1 cellular context compared by ENCODE assay signal in the genomic region with DNA sequence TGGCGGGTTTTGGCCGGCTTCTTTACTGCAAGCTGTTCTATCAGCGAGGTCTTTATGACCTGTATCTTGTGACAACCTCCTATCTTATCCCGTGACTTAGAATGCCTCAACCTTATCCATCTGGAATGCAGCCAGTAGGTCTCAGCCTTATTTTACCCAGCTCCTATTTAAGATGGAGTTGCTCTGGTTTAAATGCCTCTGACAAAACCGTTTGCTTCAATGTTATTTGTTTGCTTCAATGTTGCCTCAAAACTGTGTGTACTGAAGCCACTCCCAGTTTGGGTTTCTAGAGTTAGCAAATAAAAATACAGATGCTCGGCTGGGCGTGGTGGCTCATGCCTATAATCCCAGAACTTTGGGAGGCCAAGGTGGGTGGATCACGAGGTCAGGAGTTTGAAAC.
TF ChIP-seq lines count a peak whose summit lies in the region.

No MANE protein-coding gene starts in this region.

TF ChIP-seq in K562, 482 proteins besides CTCF, POLR2A, EP300 and RAD21 (continued from another document and continues in another):
- TF ChIP-seq, protein P1, sequence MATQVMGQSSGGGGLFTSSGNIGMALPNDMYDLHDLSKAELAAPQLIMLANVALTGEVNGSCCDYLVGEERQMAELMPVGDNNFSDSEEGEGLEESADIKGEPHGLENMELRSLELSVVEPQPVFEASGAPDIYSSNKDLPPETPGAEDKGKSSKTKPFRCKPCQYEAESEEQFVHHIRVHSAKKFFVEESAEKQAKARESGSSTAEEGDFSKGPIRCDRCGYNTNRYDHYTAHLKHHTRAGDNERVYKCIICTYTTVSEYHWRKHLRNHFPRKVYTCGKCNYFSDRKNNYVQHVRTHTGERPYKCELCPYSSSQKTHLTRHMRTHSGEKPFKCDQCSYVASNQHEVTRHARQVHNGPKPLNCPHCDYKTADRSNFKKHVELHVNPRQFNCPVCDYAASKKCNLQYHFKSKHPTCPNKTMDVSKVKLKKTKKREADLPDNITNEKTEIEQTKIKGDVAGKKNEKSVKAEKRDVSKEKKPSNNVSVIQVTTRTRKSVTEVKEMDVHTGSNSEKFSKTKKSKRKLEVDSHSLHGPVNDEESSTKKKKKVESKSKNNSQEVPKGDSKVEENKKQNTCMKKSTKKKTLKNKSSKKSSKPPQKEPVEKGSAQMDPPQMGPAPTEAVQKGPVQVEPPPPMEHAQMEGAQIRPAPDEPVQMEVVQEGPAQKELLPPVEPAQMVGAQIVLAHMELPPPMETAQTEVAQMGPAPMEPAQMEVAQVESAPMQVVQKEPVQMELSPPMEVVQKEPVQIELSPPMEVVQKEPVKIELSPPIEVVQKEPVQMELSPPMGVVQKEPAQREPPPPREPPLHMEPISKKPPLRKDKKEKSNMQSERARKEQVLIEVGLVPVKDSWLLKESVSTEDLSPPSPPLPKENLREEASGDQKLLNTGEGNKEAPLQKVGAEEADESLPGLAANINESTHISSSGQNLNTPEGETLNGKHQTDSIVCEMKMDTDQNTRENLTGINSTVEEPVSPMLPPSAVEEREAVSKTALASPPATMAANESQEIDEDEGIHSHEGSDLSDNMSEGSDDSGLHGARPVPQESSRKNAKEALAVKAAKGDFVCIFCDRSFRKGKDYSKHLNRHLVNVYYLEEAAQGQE (CRISPR knock-in tag; IDR thresholded peaks at IDR 0.05; ENCODE audit: low read depth): no peak
- TF ChIP-seq, protein P2, sequence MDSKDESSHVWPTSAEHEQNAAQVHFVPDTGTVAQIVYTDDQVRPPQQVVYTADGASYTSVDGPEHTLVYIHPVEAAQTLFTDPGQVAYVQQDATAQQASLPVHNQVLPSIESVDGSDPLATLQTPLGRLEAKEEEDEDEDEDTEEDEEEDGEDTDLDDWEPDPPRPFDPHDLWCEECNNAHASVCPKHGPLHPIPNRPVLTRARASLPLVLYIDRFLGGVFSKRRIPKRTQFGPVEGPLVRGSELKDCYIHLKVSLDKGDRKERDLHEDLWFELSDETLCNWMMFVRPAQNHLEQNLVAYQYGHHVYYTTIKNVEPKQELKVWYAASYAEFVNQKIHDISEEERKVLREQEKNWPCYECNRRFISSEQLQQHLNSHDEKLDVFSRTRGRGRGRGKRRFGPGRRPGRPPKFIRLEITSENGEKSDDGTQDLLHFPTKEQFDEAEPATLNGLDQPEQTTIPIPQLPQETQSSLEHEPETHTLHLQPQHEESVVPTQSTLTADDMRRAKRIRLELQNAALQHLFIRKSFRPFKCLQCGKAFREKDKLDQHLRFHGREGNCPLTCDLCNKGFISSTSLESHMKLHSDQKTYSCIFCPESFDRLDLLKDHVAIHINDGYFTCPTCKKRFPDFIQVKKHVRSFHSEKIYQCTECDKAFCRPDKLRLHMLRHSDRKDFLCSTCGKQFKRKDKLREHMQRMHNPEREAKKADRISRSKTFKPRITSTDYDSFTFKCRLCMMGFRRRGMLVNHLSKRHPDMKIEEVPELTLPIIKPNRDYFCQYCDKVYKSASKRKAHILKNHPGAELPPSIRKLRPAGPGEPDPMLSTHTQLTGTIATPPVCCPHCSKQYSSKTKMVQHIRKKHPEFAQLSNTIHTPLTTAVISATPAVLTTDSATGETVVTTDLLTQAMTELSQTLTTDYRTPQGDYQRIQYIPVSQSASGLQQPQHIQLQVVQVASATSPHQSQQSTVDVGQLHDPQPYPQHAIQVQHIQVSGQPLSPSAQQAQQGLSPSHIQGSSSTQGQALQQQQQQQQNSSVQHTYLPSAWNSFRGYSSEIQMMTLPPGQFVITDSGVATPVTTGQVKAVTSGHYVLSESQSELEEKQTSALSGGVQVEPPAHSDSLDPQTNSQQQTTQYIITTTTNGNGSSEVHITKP (IDR thresholded peaks at IDR 0.05; ENCODE audit: partially characterized antibody): no peak
- TF ChIP-seq RBM14 (IDR thresholded peaks at IDR 0.05; ENCODE audit: borderline replicate concordance, insufficient read depth, low read depth, low read length) (no peak), MEF2D (tag; conservative IDR thresholded peaks at IDR 0.05; ENCODE audit: low read depth) (no peak), C11orf30 (IDR thresholded peaks at IDR 0.05; ENCODE audit: low read depth) (no peak), ZBTB17 (CRISPR knock-in tag; IDR thresholded peaks at IDR 0.05) (no peak), ETV6 (IDR thresholded peaks at IDR 0.05; ENCODE audit: borderline replicate concordance in 1 of 2, low read depth in 2 of 2, low read length in 1 of 2) (no peak), ETV6 (CRISPR knock-in tag; IDR thresholded peaks at IDR 0.05; ENCODE audit: borderline replicate concordance) (no peak), TCF3 (CRISPR knock-in tag; IDR thresholded peaks at IDR 0.05) (no peak), ZNF668 (CRISPR knock-in tag; IDR thresholded peaks at IDR 0.05) (peak; percentile 16; the same call in 1 of the 2 replicates), RFX7 (CRISPR knock-in tag; IDR thresholded peaks at IDR 0.05) (no peak), ZNF347 (CRISPR knock-in tag; IDR thresholded peaks at IDR 0.05; ENCODE audit: low read depth) (no peak), YBX1 (IDR thresholded peaks at IDR 0.05) (no peak), MYNN (IDR thresholded peaks at IDR 0.05) (no peak), MYNN (CRISPR knock-in tag; IDR thresholded peaks at IDR 0.05) (no peak), L3MBTL2 (IDR thresholded peaks at IDR 0.05) (no peak), EGR1 (conservative IDR thresholded peaks at IDR 0.05) (no peak), ZNF436 (CRISPR knock-in tag; IDR thresholded peaks at IDR 0.05) (no peak), HSF4 (CRISPR knock-in tag; IDR thresholded peaks at IDR 0.05; ENCODE audit: borderline replicate concordance) (peak; percentile 84; the same call in 1 of the 2 replicates), EP400 (IDR thresholded peaks at IDR 0.05) (no peak), ETS2 (tag; IDR thresholded peaks at IDR 0.05; ENCODE audit: borderline replicate concordance, poor library complexity, severe bottlenecking) (no peak), DDX20 (tag; IDR thresholded peaks at IDR 0.05; ENCODE audit: low read depth) (peak; percentile 17; the same call in 1 of the 2 replicates), EHMT2 (IDR thresholded peaks at IDR 0.05) (no peak), ERF (CRISPR knock-in tag; IDR thresholded peaks at IDR 0.05) (no peak), KDM5B (IDR thresholded peaks at IDR 0.05; ENCODE audit: insufficient replicate concordance, low read depth, low read length) (no peak), PCBP2 (IDR thresholded peaks at IDR 0.05; ENCODE audit: low read depth, low read length, poor library complexity, severe bottlenecking) (no peak), FOXJ2 (tag; IDR thresholded peaks at IDR 0.05) (no peak)
- TF ChIP-seq, protein P3, sequence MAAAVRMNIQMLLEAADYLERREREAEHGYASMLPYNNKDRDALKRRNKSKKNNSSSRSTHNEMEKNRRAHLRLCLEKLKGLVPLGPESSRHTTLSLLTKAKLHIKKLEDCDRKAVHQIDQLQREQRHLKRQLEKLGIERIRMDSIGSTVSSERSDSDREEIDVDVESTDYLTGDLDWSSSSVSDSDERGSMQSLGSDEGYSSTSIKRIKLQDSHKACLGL (CRISPR knock-in tag; IDR thresholded peaks at IDR 0.05; ENCODE audit: borderline replicate concordance, poor library complexity, severe bottlenecking): peak; percentile 5
- TF ChIP-seq, protein P4, sequence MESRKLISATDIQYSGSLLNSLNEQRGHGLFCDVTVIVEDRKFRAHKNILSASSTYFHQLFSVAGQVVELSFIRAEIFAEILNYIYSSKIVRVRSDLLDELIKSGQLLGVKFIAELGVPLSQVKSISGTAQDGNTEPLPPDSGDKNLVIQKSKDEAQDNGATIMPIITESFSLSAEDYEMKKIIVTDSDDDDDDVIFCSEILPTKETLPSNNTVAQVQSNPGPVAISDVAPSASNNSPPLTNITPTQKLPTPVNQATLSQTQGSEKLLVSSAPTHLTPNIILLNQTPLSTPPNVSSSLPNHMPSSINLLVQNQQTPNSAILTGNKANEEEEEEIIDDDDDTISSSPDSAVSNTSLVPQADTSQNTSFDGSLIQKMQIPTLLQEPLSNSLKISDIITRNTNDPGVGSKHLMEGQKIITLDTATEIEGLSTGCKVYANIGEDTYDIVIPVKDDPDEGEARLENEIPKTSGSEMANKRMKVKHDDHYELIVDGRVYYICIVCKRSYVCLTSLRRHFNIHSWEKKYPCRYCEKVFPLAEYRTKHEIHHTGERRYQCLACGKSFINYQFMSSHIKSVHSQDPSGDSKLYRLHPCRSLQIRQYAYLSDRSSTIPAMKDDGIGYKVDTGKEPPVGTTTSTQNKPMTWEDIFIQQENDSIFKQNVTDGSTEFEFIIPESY (CRISPR knock-in tag; IDR thresholded peaks at IDR 0.05): no peak
- TF ChIP-seq, protein P5, sequence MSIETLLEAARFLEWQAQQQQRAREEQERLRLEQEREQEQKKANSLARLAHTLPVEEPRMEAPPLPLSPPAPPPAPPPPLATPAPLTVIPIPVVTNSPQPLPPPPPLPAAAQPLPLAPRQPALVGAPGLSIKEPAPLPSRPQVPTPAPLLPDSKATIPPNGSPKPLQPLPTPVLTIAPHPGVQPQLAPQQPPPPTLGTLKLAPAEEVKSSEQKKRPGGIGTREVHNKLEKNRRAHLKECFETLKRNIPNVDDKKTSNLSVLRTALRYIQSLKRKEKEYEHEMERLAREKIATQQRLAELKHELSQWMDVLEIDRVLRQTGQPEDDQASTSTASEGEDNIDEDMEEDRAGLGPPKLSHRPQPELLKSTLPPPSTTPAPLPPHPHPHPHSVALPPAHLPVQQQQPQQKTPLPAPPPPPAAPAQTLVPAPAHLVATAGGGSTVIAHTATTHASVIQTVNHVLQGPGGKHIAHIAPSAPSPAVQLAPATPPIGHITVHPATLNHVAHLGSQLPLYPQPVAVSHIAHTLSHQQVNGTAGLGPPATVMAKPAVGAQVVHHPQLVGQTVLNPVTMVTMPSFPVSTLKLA (conservative IDR thresholded peaks at IDR 0.05): no peak
- TF ChIP-seq, protein P6, sequence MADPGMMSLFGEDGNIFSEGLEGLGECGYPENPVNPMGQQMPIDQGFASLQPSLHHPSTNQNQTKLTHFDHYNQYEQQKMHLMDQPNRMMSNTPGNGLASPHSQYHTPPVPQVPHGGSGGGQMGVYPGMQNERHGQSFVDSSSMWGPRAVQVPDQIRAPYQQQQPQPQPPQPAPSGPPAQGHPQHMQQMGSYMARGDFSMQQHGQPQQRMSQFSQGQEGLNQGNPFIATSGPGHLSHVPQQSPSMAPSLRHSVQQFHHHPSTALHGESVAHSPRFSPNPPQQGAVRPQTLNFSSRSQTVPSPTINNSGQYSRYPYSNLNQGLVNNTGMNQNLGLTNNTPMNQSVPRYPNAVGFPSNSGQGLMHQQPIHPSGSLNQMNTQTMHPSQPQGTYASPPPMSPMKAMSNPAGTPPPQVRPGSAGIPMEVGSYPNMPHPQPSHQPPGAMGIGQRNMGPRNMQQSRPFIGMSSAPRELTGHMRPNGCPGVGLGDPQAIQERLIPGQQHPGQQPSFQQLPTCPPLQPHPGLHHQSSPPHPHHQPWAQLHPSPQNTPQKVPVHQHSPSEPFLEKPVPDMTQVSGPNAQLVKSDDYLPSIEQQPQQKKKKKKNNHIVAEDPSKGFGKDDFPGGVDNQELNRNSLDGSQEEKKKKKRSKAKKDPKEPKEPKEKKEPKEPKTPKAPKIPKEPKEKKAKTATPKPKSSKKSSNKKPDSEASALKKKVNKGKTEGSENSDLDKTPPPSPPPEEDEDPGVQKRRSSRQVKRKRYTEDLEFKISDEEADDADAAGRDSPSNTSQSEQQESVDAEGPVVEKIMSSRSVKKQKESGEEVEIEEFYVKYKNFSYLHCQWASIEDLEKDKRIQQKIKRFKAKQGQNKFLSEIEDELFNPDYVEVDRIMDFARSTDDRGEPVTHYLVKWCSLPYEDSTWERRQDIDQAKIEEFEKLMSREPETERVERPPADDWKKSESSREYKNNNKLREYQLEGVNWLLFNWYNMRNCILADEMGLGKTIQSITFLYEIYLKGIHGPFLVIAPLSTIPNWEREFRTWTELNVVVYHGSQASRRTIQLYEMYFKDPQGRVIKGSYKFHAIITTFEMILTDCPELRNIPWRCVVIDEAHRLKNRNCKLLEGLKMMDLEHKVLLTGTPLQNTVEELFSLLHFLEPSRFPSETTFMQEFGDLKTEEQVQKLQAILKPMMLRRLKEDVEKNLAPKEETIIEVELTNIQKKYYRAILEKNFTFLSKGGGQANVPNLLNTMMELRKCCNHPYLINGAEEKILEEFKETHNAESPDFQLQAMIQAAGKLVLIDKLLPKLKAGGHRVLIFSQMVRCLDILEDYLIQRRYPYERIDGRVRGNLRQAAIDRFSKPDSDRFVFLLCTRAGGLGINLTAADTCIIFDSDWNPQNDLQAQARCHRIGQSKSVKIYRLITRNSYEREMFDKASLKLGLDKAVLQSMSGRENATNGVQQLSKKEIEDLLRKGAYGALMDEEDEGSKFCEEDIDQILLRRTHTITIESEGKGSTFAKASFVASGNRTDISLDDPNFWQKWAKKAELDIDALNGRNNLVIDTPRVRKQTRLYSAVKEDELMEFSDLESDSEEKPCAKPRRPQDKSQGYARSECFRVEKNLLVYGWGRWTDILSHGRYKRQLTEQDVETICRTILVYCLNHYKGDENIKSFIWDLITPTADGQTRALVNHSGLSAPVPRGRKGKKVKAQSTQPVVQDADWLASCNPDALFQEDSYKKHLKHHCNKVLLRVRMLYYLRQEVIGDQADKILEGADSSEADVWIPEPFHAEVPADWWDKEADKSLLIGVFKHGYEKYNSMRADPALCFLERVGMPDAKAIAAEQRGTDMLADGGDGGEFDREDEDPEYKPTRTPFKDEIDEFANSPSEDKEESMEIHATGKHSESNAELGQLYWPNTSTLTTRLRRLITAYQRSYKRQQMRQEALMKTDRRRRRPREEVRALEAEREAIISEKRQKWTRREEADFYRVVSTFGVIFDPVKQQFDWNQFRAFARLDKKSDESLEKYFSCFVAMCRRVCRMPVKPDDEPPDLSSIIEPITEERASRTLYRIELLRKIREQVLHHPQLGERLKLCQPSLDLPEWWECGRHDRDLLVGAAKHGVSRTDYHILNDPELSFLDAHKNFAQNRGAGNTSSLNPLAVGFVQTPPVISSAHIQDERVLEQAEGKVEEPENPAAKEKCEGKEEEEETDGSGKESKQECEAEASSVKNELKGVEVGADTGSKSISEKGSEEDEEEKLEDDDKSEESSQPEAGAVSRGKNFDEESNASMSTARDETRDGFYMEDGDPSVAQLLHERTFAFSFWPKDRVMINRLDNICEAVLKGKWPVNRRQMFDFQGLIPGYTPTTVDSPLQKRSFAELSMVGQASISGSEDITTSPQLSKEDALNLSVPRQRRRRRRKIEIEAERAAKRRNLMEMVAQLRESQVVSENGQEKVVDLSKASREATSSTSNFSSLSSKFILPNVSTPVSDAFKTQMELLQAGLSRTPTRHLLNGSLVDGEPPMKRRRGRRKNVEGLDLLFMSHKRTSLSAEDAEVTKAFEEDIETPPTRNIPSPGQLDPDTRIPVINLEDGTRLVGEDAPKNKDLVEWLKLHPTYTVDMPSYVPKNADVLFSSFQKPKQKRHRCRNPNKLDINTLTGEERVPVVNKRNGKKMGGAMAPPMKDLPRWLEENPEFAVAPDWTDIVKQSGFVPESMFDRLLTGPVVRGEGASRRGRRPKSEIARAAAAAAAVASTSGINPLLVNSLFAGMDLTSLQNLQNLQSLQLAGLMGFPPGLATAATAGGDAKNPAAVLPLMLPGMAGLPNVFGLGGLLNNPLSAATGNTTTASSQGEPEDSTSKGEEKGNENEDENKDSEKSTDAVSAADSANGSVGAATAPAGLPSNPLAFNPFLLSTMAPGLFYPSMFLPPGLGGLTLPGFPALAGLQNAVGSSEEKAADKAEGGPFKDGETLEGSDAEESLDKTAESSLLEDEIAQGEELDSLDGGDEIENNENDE (IDR thresholded peaks at IDR 0.05; ENCODE audit: low read depth, low read length): no peak
- TF ChIP-seq, protein P7, sequence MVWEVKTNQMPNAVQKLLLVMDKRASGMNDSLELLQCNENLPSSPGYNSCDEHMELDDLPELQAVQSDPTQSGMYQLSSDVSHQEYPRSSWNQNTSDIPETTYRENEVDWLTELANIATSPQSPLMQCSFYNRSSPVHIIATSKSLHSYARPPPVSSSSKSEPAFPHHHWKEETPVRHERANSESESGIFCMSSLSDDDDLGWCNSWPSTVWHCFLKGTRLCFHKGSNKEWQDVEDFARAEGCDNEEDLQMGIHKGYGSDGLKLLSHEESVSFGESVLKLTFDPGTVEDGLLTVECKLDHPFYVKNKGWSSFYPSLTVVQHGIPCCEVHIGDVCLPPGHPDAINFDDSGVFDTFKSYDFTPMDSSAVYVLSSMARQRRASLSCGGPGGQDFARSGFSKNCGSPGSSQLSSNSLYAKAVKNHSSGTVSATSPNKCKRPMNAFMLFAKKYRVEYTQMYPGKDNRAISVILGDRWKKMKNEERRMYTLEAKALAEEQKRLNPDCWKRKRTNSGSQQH (CRISPR knock-in tag; IDR thresholded peaks at IDR 0.05): no peak
